Comparison of ENCODE assay signal across 11 cellular contexts in genomic region chr5:88425124-88425523, GRCh38.
"Had no signal": no experiment of that assay in that cellular context is flagged by ENCODE, and none has a peak within 500 bp of the region (broad histone marks: within the 10 kb centered on the region; RNA-seq: fewer than 3 reads in every experiment).

No MANE protein-coding gene starts in this region.

- H3K9ac ChIP-seq: GM23248 had no signal

- H3K4me3 ChIP-seq: GM23248, GM23338, HAP-1 had no signal

- H3K9me3 Mint-ChIP-seq: GM23338, H9 had no signal

- H3K4me2 ChIP-seq: GM23338 had no signal

- H3K27ac Mint-ChIP-seq: GM23338, H9, HFFc6 had no signal

- ATAC-seq: GM23338, HCT116 had no signal

- H3K4me1 ChIP-seq: HAP-1 had no signal

- H3K27ac ChIP-seq: GM23248 had no signal

- DNase-seq: GM23248, GOT3, H7, H9, HCEC 1CT, HFFc6 had no signal

- FAIRE-seq: H1, H54 had no signal

- H3K4me1 Mint-ChIP-seq: GM23338, H9 had no signal

- H3K9me3 ChIP-seq: HAP-1 had no signal

- H2AFZ ChIP-seq: GM23248, GM23338 had no signal

- H3K4me3 Mint-ChIP-seq: GM23338, H9, HFFc6 had no signal

- H3K36me3 ChIP-seq: HAP-1 had no signal
